Comparison of ENCODE assay signal across 20 cellular contexts in the genomic region with DNA sequence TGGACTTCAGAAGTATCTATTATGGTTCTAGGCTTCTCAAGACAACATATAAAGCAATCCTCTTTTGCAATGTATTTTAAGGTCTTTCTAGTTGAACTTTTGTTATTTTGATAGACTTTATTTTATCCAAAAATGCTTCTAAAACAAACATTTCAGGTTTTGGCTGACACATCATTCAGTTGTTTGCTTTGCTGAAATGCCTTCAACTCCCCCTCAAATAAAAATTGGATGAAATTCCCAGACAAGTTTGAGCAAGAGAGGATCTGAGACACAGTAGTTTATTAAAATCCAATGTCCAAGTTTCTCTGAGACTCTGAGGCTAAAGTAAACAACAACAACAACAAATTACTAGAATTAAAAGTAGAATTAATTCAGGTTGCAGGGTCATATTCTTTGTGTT.
"Had no signal": no experiment of that assay in that cellular context is flagged by ENCODE, and none has a peak within 500 bp of the region (broad histone marks: within the 10 kb centered on the region; RNA-seq: fewer than 3 reads in every experiment).

No MANE protein-coding gene starts in this region.

- H3K27me3 ChIP-seq: neural progenitor cell, tibial artery, uterus had no signal

- H2AFZ ChIP-seq: neural progenitor cell had no signal

- H3K4me2 ChIP-seq: neural progenitor cell had no signal

- H3K27ac ChIP-seq: coronary artery, neural progenitor cell, tibial artery, uterus had no signal

- H3K9ac ChIP-seq: neural progenitor cell had no signal

- H3K4me1 ChIP-seq: neural progenitor cell, tibial artery, uterus had no signal

- H3K4me3 ChIP-seq: coronary artery, neural progenitor cell, tibial artery, uterus had no signal

- DNase-seq: activated CD4-positive, alpha-beta memory T cell treated with anti-CD3 and anti-CD28 coated beads for 36 hours; activated CD4-positive, alpha-beta T cell treated with anti-CD3 and anti-CD28 coated beads for 1 hour; activated gamma-delta T cell treated with Interleukin-2 at 50 U/mL for 16 hours; activated naive CD8-positive, alpha-beta T cell treated with anti-CD3 and anti-CD28 coated beads, Interleukin-2, amount 10 ng/mL, durations not matched to agents 7 days and 5 days; activated T-cell treated with anti-CD3 and anti-CD28 coated beads, Interleukin-2, amount 50 U/mL, for 48 hours; aorta; caudate nucleus; effector CD8-positive, alpha-beta T cell; foreskin melanocyte; head of caudate nucleus; kidney; left ventricle myocardium superior; mesendoderm; retina; T1000; tibial artery; uterus had no signal

- H3K9me3 ChIP-seq: tibial artery, uterus had no signal

- ATAC-seq: left ventricle myocardium superior; stimulated activated memory B cell treated with anti-CD40 and anti-IgM and Interleukin-4, amounts not matched to agents 10 μg/mL and 1 μg/mL and 100 μg/mL, for 72 hours had no signal

- H3K36me3 ChIP-seq: neural progenitor cell, tibial artery, uterus had no signal
